ENCODE assay signal across 8 cellular contexts in the genomic region with DNA sequence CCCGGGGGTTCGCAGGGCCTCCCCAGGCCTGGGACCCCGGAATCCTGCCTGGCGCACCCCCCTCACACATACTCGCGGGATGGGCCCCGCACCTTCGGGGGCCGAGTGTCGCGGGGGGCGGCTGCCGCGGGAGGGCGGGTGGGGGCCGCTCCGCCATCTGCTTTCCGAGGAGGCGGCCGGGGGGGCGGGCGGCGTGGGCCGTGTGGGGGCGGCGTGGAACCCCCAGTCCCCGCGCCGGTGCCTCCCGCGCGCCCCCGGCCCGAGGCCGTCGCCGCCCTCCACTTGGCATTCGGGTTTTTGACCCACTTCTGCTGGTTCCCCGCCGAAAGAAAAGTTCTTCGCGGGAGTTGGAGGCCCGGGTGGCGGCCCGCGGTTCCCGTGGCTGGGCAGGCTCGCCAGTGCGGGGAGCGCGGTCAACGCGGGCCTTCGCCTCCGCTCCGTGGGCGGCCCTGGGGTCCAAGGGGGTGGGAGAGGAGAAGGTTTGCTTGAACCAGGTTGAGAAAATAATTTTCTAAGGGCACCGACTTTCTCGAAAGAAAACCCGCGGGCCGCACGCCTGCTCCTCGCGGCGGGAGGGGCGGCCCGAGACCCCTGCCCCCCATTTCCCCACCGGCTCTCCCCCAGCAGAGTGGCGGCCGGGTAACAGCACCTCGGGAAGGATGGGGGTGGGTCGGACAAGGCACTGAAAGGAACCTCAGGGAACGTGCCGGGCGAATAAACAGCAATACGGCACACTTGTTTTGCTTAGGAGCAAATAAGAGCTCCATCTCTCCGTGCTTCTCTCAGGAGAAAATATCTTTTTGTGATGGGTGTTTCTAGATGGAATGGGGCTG. TPM values are rescaled to one million over a fixed set of nuclear protein-coding genes. Genes with fewer than 3 reads are reported as not detected.
A peak's percentile ranks its signal among the peaks of the same experiment; 100 is the strongest.
DNase-seq lines count a peak whose midpoint lies in the region; ATAC-seq and TF ChIP-seq lines count a peak whose summit lies in the region.

No MANE protein-coding gene starts in this region.

- H3K4me1 Mint-ChIP-seq in CD4-positive, alpha-beta T cell (ENCODE audit: low read depth), result peaks cover 26% of the 10 kb centered on the region
- H3K4me1 Mint-ChIP-seq in effector memory CD8-positive, alpha-beta T cell (ENCODE audit: low read depth in 2 of 2), result peaks cover 13 to 16% of the 10 kb centered on the region in 2 donors
- peaks cover 30% of the 10 kb centered on the region for H3K4me1 Mint-ChIP-seq in neural crest cell

- no peaks in the 10 kb centered on the region for H3K27me3 ChIP-seq in CD4-positive, alpha-beta T cell (ENCODE audit: control insufficient read depth, insufficient read depth, low read length)

- H3K9me3 ChIP-seq in CD4-positive, alpha-beta T cell (ENCODE audit: control insufficient read depth, low read length), result no peaks in the 10 kb centered on the region
- H3K9me3 ChIP-seq in OCI-LY7 (ENCODE audit: low read length), result no peaks in the 10 kb centered on the region

- no TSS peak for BruUV-seq in OCI-LY7 (replicated peaks; lab: Mats Ljungman, UMichigan)

- H3K27ac ChIP-seq in CD4-positive, alpha-beta T cell (ENCODE audit: low read depth, low read length), result peak overlapping the region; percentile 7
- H3K27ac ChIP-seq in OCI-LY7 (ENCODE audit: low read depth, low read length, poor library complexity, severe bottlenecking), result no peak overlapping the region

- H4K20me1 ChIP-seq in OCI-LY7 (ENCODE audit: insufficient read depth, low read length), result peaks cover 6% of the 10 kb centered on the region; the same call in 1 of the 2 replicates

- H3K36me3 Mint-ChIP-seq in CD4-positive, alpha-beta T cell (ENCODE audit: low read depth), result peaks cover 28% of the 10 kb centered on the region
- H3K36me3 Mint-ChIP-seq in effector memory CD8-positive, alpha-beta T cell (ENCODE audit: insufficient read depth), result peaks cover 19% of the 10 kb centered on the region
- H3K36me3 Mint-ChIP-seq in neural crest cell (ENCODE audit: low read depth), result peaks cover 2% of the 10 kb centered on the region

- no peaks in the 10 kb centered on the region for H3K27me3 Mint-ChIP-seq in CD4-positive, alpha-beta T cell
- H3K27me3 Mint-ChIP-seq in effector memory CD8-positive, alpha-beta T cell, result no peaks in the 10 kb centered on the region
- no peaks in the 10 kb centered on the region for H3K27me3 Mint-ChIP-seq in neural crest cell (ENCODE audit: low read depth)

- peaks cover 12% of the 10 kb centered on the region for H3K79me2 ChIP-seq in OCI-LY7 (ENCODE audit: insufficient read depth, low read depth, low read length)

- DNase-seq in CD4-positive, alpha-beta T cell, result no peak
- DNase-seq in OCI-LY7 (ENCODE audit: low spot score) (no peak), neural crest cell (ENCODE audit: low read depth, low spot score) (no peak), LoVo (ENCODE audit: low spot score) (no peak)
- no peak for DNase-seq in effector memory CD8-positive, alpha-beta T cell

- ATAC-seq in CD4-positive, alpha-beta T cell (ENCODE audit: poor library complexity), result no peak
- no peak for ATAC-seq in effector memory CD8-positive, alpha-beta T cell (replicated peaks)
- ATAC-seq in HG03439 (IDR thresholded peaks at IDR 0.05; ENCODE audit: unreplicated experiment) (no peak), GM19023 (IDR thresholded peaks at IDR 0.05; ENCODE audit: unreplicated experiment) (no peak), GM21528 (IDR thresholded peaks at IDR 0.05; ENCODE audit: low FRiP score, unreplicated experiment) (no peak)

- H3K4me3 Mint-ChIP-seq in CD4-positive, alpha-beta T cell, result peak overlapping the region; percentile 79
- H3K4me3 Mint-ChIP-seq in effector memory CD8-positive, alpha-beta T cell, result peak overlapping the region; percentile 62 to 68
- H3K4me3 Mint-ChIP-seq in neural crest cell, result peak overlapping the region; percentile 83

- POLR2A ChIA-PET in CD4-positive, alpha-beta T cell (lab: Charles Lee), result interaction anchor here (1.2 to 3.9 kb wide), 4 partner anchors 9 to 15 kb away, joined by 3 to 24 read pairs (median 8); a partner anchor contains a TSS
- POLR2A ChIA-PET in OCI-LY7 (lab: Charles Lee), result interaction anchor here (1.4 to 1.6 kb wide), 2 partner anchors 10 kb away, joined by 3 read pairs; a partner anchor contains a TSS

- peaks cover 26% of the 10 kb centered on the region for H3K36me3 ChIP-seq in OCI-LY7 (ENCODE audit: insufficient read depth, low read length)

- H3K4me3 ChIP-seq in OCI-LY7 (ENCODE audit: low read depth, low read length, poor library complexity, severe bottlenecking), result peak overlapping the region; percentile 94

- CTCF ChIA-PET in CD4-positive, alpha-beta T cell (lab: Charles Lee), result interaction anchor here (0.6 to 2.5 kb wide), 5 partner anchors 9 to 189 kb away, joined by 3 to 11 read pairs (median 3); a partner anchor contains a TSS
- CTCF ChIA-PET in OCI-LY7 (lab: Charles Lee; ENCODE audit: unreplicated experiment), result no interaction called here

- H3K4me1 ChIP-seq in OCI-LY7 (ENCODE audit: insufficient read depth, low read length, poor library complexity, severe bottlenecking), result peaks cover 17% of the 10 kb centered on the region

- H3K9me3 Mint-ChIP-seq in CD4-positive, alpha-beta T cell, result no peaks in the 10 kb centered on the region
- no peaks in the 10 kb centered on the region for H3K9me3 Mint-ChIP-seq in effector memory CD8-positive, alpha-beta T cell
- no peaks in the 10 kb centered on the region for H3K9me3 Mint-ChIP-seq in neural crest cell

- TF ChIP-seq CTCF in CD4-positive, alpha-beta T cell (IDR thresholded peaks at IDR 0.05), result no peak
- TF ChIP-seq CTCF in OCI-LY7 (conservative IDR thresholded peaks at IDR 0.05; ENCODE audit: low read length) (no peak), neural crest cell (conservative IDR thresholded peaks at IDR 0.05) (no peak)

- intact Hi-C loops in CD4-positive, alpha-beta T cell (cut with DNase I, micrococcal nuclease), result no loop called here
- intact Hi-C loops in OCI-LY7 (cut with micrococcal nuclease; ENCODE audit: unreplicated experiment), result no loop called here

- H2AFZ ChIP-seq in OCI-LY7 (ENCODE audit: low read length), result no peak overlapping the region

- peak overlapping the region; percentile 80 for H3K4me2 ChIP-seq in OCI-LY7 (ENCODE audit: low read length)

- peak overlapping the region; percentile 73 for H3K27ac Mint-ChIP-seq in CD4-positive, alpha-beta T cell
- H3K27ac Mint-ChIP-seq in effector memory CD8-positive, alpha-beta T cell, result peak overlapping the region in 1 of 2 donors; percentile 71
- no peak overlapping the region for H3K27ac Mint-ChIP-seq in neural crest cell (ENCODE audit: unreplicated experiment)

- no peaks in the 10 kb centered on the region for H3K9me2 ChIP-seq in OCI-LY7 (ENCODE audit: insufficient read depth, low read length)

RNA-seq across cellular contexts. Expression of a gene that starts 1.6 kb away (rescaled TPM):
- 1 to 10 TPM; 4.0 to 4.9 TPM for total RNA-seq in CD4-positive, alpha-beta T cell
- 5.3 and 7.9 TPM in 2 replicates for total RNA-seq in OCI-LY7 (2014; rRNA removed; shearing (Covaris generic))
- total RNA-seq in OCI-LY7 (2022) (14.6 and 14.7 TPM in 2 replicates), neural crest cell (32.6 and 33.5 TPM in 2 replicates)

RNA-seq across cellular contexts. Expression of a gene that starts 9.5 kb away (rescaled TPM):
- total RNA-seq in CD4-positive, alpha-beta T cell, result 10 to 100 TPM; 15.2 to 18.7 TPM
- total RNA-seq in OCI-LY7 (2014; rRNA removed; shearing (Covaris generic)), result 22.4 and 24.9 TPM in 2 replicates
- total RNA-seq in OCI-LY7 (2022) (17.2 and 19.0 TPM in 2 replicates), neural crest cell (26.1 and 28.5 TPM in 2 replicates)

RNA-seq across cellular contexts. Expression of a gene that starts 12.5 kb away (rescaled TPM):
- 10 to 100 TPM; 32.0 to 33.5 TPM for total RNA-seq in CD4-positive, alpha-beta T cell
- 7.2 and 7.4 TPM in 2 replicates for total RNA-seq in OCI-LY7 (2014; rRNA removed; shearing (Covaris generic))
- 5.6 and 7.6 TPM in 2 replicates for total RNA-seq in OCI-LY7 (2022)
- 18.8 and 19.0 TPM in 2 replicates for total RNA-seq in neural crest cell

RNA-seq across cellular contexts. Expression of a gene that starts 35.4 kb away (rescaled TPM):
- 10 to 100 TPM; 31.4 to 31.7 TPM for total RNA-seq in CD4-positive, alpha-beta T cell
- total RNA-seq in OCI-LY7 (2014; rRNA removed; shearing (Covaris generic)), result 28.9 and 41.9 TPM in 2 replicates
- total RNA-seq in OCI-LY7 (2022), result 51.3 and 58.2 TPM in 2 replicates
- 35.7 and 41.0 TPM in 2 replicates for total RNA-seq in neural crest cell
